ENCODE assay signal across 25 cellular contexts in genomic region chr1:76500111-76500510, GRCh38.
A peak's percentile ranks its signal among the peaks of the same experiment; 100 is the strongest.
DNase-seq lines count a peak whose midpoint lies in the region; ATAC-seq and TF ChIP-seq lines count a peak whose summit lies in the region.
"Had no signal": no experiment of that assay in that cellular context is flagged by ENCODE, and none has a peak within 500 bp of the region (broad histone marks: within the 10 kb centered on the region; RNA-seq: fewer than 3 reads in every experiment).

No MANE protein-coding gene starts in this region.

- H3K4me1 ChIP-seq in SK-N-SH (ENCODE audit: control insufficient read depth in 1 of 2, insufficient read depth in 2 of 2, low read depth in 1 of 2, low read length in 1 of 2) = peaks cover 15 to 17% of the 10 kb centered on the region in 2 experiments

- CTCF ChIA-PET in SK-N-SH (lab: Yijun Ruan, JAX) = interaction anchor here (0.6 to 1.0 kb wide), 4 partner anchors 8 to 163 kb away, joined by 3 to 4 read pairs (median 4); no protein-coding TSS in a partner anchor

- no peaks in the 10 kb centered on the region for H3K79me2 ChIP-seq in SK-N-SH (ENCODE audit: insufficient read depth)

- no peaks in the 10 kb centered on the region for H4K20me1 ChIP-seq in SK-N-SH (ENCODE audit: insufficient read depth)
- H4K20me1 ChIP-seq: BLaER1 had no signal

- H3K36me3 Mint-ChIP-seq in endothelial cell (ENCODE audit: low read depth, unreplicated experiment) (no peaks in the 10 kb centered on the region), neural crest cell (ENCODE audit: low read depth) (peaks cover 4% of the 10 kb centered on the region)
- H3K36me3 Mint-ChIP-seq: CD4-positive, CD25-positive, alpha-beta regulatory T cell had no signal

- H2AFZ ChIP-seq in SK-N-SH (ENCODE audit: low read depth) = no peak overlapping the region

- no peak overlapping the region for H3K4me3 ChIP-seq in SK-N-SH (ENCODE audit: low read depth in 2 of 2, low read length in 1 of 2)
- H3K4me3 ChIP-seq: BLaER1, K562 had no signal

- no peaks in the 10 kb centered on the region for H3K9me2 ChIP-seq in SK-N-SH

- TF ChIP-seq EP300 in SK-N-SH (IDR thresholded peaks at IDR 0.05; ENCODE audit: borderline replicate concordance in 1 of 2, low read depth in 1 of 2, low read length in 1 of 2) = no peak

- H3K9ac ChIP-seq in SK-N-SH = no peak overlapping the region
- H3K9ac ChIP-seq: BLaER1 had no signal

- H3K27ac ChIP-seq in SK-N-SH (ENCODE audit: low read depth in 2 of 2, low read length in 1 of 2) = peak overlapping the region in 1 of 2 experiments; percentile 34; a peak in 1 of 4 replicates
- H3K27ac ChIP-seq: BLaER1 had no signal

- POLR2A ChIA-PET in SK-N-SH (lab: Yijun Ruan, JAX) = no interaction called here

- no peaks in the 10 kb centered on the region for H3K36me3 ChIP-seq in SK-N-SH (replicated peaks in 1 of 2; ENCODE audit: control insufficient read depth in 1 of 2, insufficient read depth in 2 of 2, low read length in 1 of 2)
- H3K36me3 ChIP-seq: BLaER1 had no signal

- H3K9me3 Mint-ChIP-seq in endothelial cell (ENCODE audit: unreplicated experiment) (no peaks in the 10 kb centered on the region), neural crest cell (no peaks in the 10 kb centered on the region)

- H3K4me2 ChIP-seq in SK-N-SH = 0 out of 2 replicates have a peak overlapping the region, but pooled peaks have one; percentile 26
- H3K4me2 ChIP-seq: BLaER1 had no signal

- no peaks in the 10 kb centered on the region for H3F3A ChIP-seq in SK-N-SH (replicated peaks; ENCODE audit: insufficient read depth)

- H3K27me3 Mint-ChIP-seq in endothelial cell (ENCODE audit: unreplicated experiment) (peaks cover 5% of the 10 kb centered on the region), neural crest cell (ENCODE audit: low read depth) (no peaks in the 10 kb centered on the region)
- H3K27me3 Mint-ChIP-seq: CD4-positive, CD25-positive, alpha-beta regulatory T cell had no signal

- no peaks in the 10 kb centered on the region for H3K9me3 ChIP-seq in SK-N-SH
- H3K9me3 ChIP-seq: BLaER1 had no signal

- no peak for ATAC-seq in HG02798 (IDR thresholded peaks at IDR 0.05; ENCODE audit: poor library complexity, unreplicated experiment)
- ATAC-seq: HepG2, K562 had no signal

- TF ChIP-seq CTCF in SK-N-SH (IDR thresholded peaks at IDR 0.05) (no peak), endothelial cell (IDR thresholded peaks at IDR 0.05; ENCODE audit: unreplicated experiment) (no peak), neural crest cell (conservative IDR thresholded peaks at IDR 0.05) (no peak)

- no peaks in the 10 kb centered on the region for H3K27me3 ChIP-seq in SK-N-SH (ENCODE audit: insufficient read depth)
- H3K27me3 ChIP-seq: BLaER1 had no signal

- H3K4me1 Mint-ChIP-seq in endothelial cell (ENCODE audit: unreplicated experiment) (peaks cover 50% of the 10 kb centered on the region), neural crest cell (peaks cover 60% of the 10 kb centered on the region)

- no peak for TF ChIP-seq RAD21 in SK-N-SH (IDR thresholded peaks at IDR 0.05; ENCODE audit: low read length)

- DNase-seq in HCEC 1CT = peak; percentile 3
- DNase-seq in SK-N-SH = no peak
- no peak for DNase-seq in endothelial cell (ENCODE audit: low spot score)
- no peak for DNase-seq in neural crest cell (ENCODE audit: low read depth, low spot score)
- no peak for DNase-seq in NK-92 (lab: John Stamatoyannopoulos, UW; ENCODE audit: unreplicated experiment)
- no peak for DNase-seq in GDM1 (lab: John Stamatoyannopoulos, UW)
- no peak for DNase-seq in activated naive CD4-positive, alpha-beta T cell (lab: John Stamatoyannopoulos, UW)
- DNase-seq: CD4-positive, CD25-positive, alpha-beta regulatory T cell; DMS153; DND-41; H7; Kasumi-1; NCI-H1092 treated with DMSO at 0.1 percent for 48 hours; NCI-H1436 treated with DMSO at 0.1 percent for 48 hours; NCI-H187 treated with DMSO at 0.1 percent for 48 hours; NCI-H2107; NCI-H446 treated with DMSO at 0.1 percent for 48 hours; NCI-H82; Right ventricle myocardium superior; RPMI8226; SW 1271 had no signal

- H3K4me3 Mint-ChIP-seq in endothelial cell (ENCODE audit: unreplicated experiment) (no peak overlapping the region), neural crest cell (peak overlapping the region; percentile 25)
- H3K4me3 Mint-ChIP-seq: CD4-positive, CD25-positive, alpha-beta regulatory T cell had no signal

- peak overlapping the region; percentile 98 for H3K27ac Mint-ChIP-seq in endothelial cell (ENCODE audit: unreplicated experiment)
- no peak overlapping the region for H3K27ac Mint-ChIP-seq in neural crest cell (ENCODE audit: unreplicated experiment)
- H3K27ac Mint-ChIP-seq: CD4-positive, CD25-positive, alpha-beta regulatory T cell had no signal

TF ChIP-seq in SK-N-SH, 30 proteins besides CTCF, POLR2A, EP300 and RAD21 (continues in another document):
- no peak for TF ChIP-seq USF1 (IDR thresholded peaks at IDR 0.05; ENCODE audit: borderline replicate concordance, low read depth)
- peak; percentile 18; the same call in 1 of the 2 replicates for TF ChIP-seq PBX3 (IDR thresholded peaks at IDR 0.05)
- TF ChIP-seq, protein P1, sequence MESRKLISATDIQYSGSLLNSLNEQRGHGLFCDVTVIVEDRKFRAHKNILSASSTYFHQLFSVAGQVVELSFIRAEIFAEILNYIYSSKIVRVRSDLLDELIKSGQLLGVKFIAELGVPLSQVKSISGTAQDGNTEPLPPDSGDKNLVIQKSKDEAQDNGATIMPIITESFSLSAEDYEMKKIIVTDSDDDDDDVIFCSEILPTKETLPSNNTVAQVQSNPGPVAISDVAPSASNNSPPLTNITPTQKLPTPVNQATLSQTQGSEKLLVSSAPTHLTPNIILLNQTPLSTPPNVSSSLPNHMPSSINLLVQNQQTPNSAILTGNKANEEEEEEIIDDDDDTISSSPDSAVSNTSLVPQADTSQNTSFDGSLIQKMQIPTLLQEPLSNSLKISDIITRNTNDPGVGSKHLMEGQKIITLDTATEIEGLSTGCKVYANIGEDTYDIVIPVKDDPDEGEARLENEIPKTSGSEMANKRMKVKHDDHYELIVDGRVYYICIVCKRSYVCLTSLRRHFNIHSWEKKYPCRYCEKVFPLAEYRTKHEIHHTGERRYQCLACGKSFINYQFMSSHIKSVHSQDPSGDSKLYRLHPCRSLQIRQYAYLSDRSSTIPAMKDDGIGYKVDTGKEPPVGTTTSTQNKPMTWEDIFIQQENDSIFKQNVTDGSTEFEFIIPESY (IDR thresholded peaks at IDR 0.05; ENCODE audit: borderline replicate concordance, low read depth) = no peak
- TF ChIP-seq TCF12 (IDR thresholded peaks at IDR 0.05) = peak; percentile 34
- TF ChIP-seq GATA2 (CRISPR knock-in tag; IDR thresholded peaks at IDR 0.05) = no peak
- no peak for TF ChIP-seq FOXJ3 (CRISPR knock-in tag; IDR thresholded peaks at IDR 0.05)
- peak; percentile 33; the same call in 1 of the 2 replicates for TF ChIP-seq FOSL2 (IDR thresholded peaks at IDR 0.05; ENCODE audit: borderline replicate concordance, low read depth)
- TF ChIP-seq, protein P2, sequence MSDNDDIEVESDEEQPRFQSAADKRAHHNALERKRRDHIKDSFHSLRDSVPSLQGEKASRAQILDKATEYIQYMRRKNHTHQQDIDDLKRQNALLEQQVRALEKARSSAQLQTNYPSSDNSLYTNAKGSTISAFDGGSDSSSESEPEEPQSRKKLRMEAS (IDR thresholded peaks at IDR 0.05; ENCODE audit: low read depth) = no peak
- no peak for TF ChIP-seq YY1 (IDR thresholded peaks at IDR 0.05; ENCODE audit: low read depth)
- no peak for TF ChIP-seq JUND (IDR thresholded peaks at IDR 0.05)
- TF ChIP-seq, protein P3, sequence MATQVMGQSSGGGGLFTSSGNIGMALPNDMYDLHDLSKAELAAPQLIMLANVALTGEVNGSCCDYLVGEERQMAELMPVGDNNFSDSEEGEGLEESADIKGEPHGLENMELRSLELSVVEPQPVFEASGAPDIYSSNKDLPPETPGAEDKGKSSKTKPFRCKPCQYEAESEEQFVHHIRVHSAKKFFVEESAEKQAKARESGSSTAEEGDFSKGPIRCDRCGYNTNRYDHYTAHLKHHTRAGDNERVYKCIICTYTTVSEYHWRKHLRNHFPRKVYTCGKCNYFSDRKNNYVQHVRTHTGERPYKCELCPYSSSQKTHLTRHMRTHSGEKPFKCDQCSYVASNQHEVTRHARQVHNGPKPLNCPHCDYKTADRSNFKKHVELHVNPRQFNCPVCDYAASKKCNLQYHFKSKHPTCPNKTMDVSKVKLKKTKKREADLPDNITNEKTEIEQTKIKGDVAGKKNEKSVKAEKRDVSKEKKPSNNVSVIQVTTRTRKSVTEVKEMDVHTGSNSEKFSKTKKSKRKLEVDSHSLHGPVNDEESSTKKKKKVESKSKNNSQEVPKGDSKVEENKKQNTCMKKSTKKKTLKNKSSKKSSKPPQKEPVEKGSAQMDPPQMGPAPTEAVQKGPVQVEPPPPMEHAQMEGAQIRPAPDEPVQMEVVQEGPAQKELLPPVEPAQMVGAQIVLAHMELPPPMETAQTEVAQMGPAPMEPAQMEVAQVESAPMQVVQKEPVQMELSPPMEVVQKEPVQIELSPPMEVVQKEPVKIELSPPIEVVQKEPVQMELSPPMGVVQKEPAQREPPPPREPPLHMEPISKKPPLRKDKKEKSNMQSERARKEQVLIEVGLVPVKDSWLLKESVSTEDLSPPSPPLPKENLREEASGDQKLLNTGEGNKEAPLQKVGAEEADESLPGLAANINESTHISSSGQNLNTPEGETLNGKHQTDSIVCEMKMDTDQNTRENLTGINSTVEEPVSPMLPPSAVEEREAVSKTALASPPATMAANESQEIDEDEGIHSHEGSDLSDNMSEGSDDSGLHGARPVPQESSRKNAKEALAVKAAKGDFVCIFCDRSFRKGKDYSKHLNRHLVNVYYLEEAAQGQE (IDR thresholded peaks at IDR 0.05; ENCODE audit: low read depth, low read length) = no peak
